In genomic region chr10:132962623-132963429, GRCh38 we compare ENCODE assay signal across 8 cellular contexts. TPM values are rescaled to one million over a fixed set of nuclear protein-coding genes. Genes with fewer than 3 reads are reported as not detected.
DNase-seq lines count a peak whose midpoint lies in the region; ATAC-seq, FAIRE-seq and TF ChIP-seq lines count a peak whose summit lies in the region.

No MANE protein-coding gene starts in this region.

- H3K27me3 ChIP-seq in A673 (replicated peaks; ENCODE audit: insufficient read depth, low read depth, low read length, poor library complexity) (peaks cover 39% of the 10 kb centered on the region), endothelial cell of umbilical vein (ENCODE audit: control insufficient read depth in 2 of 2, insufficient read depth in 2 of 2, low read length in 2 of 2) (peaks cover 2% of the 10 kb centered on the region in 2 experiments), ovary (no peaks in the 10 kb centered on the region), SJCRH30 (no peaks in the 10 kb centered on the region)

- ATAC-seq in GM19452 (IDR thresholded peaks at IDR 0.05; ENCODE audit: unreplicated experiment), result peak; percentile 50

- H3K4me2 ChIP-seq in endothelial cell of umbilical vein (ENCODE audit: insufficient read depth, low read length), result peak overlapping the region; percentile 78

- 22 to 23% (median 23%) methylated on average over 11 of the region's 11 CpGs for WGBS in ovary, 3 donors

- H3K9me1 ChIP-seq in endothelial cell of umbilical vein (replicated peaks; ENCODE audit: control insufficient read depth, extremely low read depth, insufficient read depth, low read length), result no peaks in the 10 kb centered on the region

- intact Hi-C loops in A673 (cut with micrococcal nuclease; ENCODE audit: unreplicated experiment), result no loop called here
- intact Hi-C loops in endothelial cell of umbilical vein (cut with micrococcal nuclease), result loop anchor here (1.0 kb wide), 1 partner anchor 21 kb away; the partner anchor contains the start of gene CFAP46
- intact Hi-C loops in ovary (cut with DNase I), result no loop called here

- in situ Hi-C loops in G401 (cut with HindIII; ENCODE audit: low sequenced_read_pairs), result no loop called here

- no TSS peak for BruUV-seq in A673 (replicated peaks; lab: Mats Ljungman, UMichigan)
- BruUV-seq in endothelial cell of umbilical vein (replicated peaks; lab: Mats Ljungman, UMichigan), result no TSS peak

- no peaks in the 10 kb centered on the region for H3K79me2 ChIP-seq in endothelial cell of umbilical vein (ENCODE audit: control insufficient read depth, insufficient read depth, low read length)

- H3K4me1 ChIP-seq in A673 (ENCODE audit: insufficient read depth, low read length, poor library complexity, severe bottlenecking) (no peaks in the 10 kb centered on the region), endothelial cell of umbilical vein (ENCODE audit: control insufficient read depth, extremely low read depth, insufficient read depth, low read length) (no peaks in the 10 kb centered on the region), ovary (ENCODE audit: insufficient read depth) (no peaks in the 10 kb centered on the region), SJCRH30 (no peaks in the 10 kb centered on the region)

- peak; percentile 33 for FAIRE-seq in endothelial cell of umbilical vein (lab: Jason Lieb, UNC)

- H2AFZ ChIP-seq in endothelial cell of umbilical vein (ENCODE audit: low read depth, low read length), result peak overlapping the region; percentile 74

- H4K20me1 ChIP-seq in endothelial cell of umbilical vein (replicated peaks; ENCODE audit: control insufficient read depth, extremely low read depth, insufficient read depth, low read length), result no peaks in the 10 kb centered on the region

- dilution Hi-C loops in endothelial cell of umbilical vein (cut with MboI; ENCODE audit: extremely low pct_ligation_motif_present, low sequenced_read_pairs), result no loop called here

- no peak for TF ChIP-seq CTCF in A673 (conservative IDR thresholded peaks at IDR 0.05; ENCODE audit: low read depth, low read length)
- no peak for TF ChIP-seq CTCF in endothelial cell of umbilical vein (IDR thresholded peaks at IDR 0.05; ENCODE audit: extremely low read depth in 1 of 2, insufficient read depth in 1 of 2, low read depth in 1 of 2, low read length in 2 of 2)
- TF ChIP-seq CTCF in ovary (IDR thresholded peaks at IDR 0.05), result no peak

- H3K4me3 ChIP-seq in A673 (ENCODE audit: low read depth, low read length, poor library complexity, severe bottlenecking) (peak overlapping the region; percentile 41), endothelial cell of umbilical vein (replicated peaks in 1 of 3; ENCODE audit: insufficient read depth in 1 of 3, low read depth in 1 of 3, low read length in 3 of 3) (peak overlapping the region; percentile 49 to 64 (median 62)), ovary (peak overlapping the region; percentile 45), SJCRH30 (no peak overlapping the region)
- H3K4me3 ChIP-seq in Jurkat, Clone E6-1 (ENCODE audit: low read length), result peak overlapping the region; percentile 15; the same call in 1 of the 2 replicates

- peak overlapping the region; percentile 33 for H3K9ac ChIP-seq in endothelial cell of umbilical vein (replicated peaks; ENCODE audit: extremely low read depth, insufficient read depth, low read length)

- no peak overlapping the region for H3K27ac ChIP-seq in A673 (ENCODE audit: low read depth, low read length, poor library complexity, severe bottlenecking)
- H3K27ac ChIP-seq in endothelial cell of umbilical vein (ENCODE audit: insufficient read depth, low read depth, low read length), result no peak overlapping the region
- H3K27ac ChIP-seq in ovary, result no peak overlapping the region
- no peak overlapping the region for H3K27ac ChIP-seq in SJCRH30

- no peak for TF ChIP-seq EP300 in ovary (IDR thresholded peaks at IDR 0.05)

- no peak for DNase-seq in A673 (ENCODE audit: low spot score)
- no peak for DNase-seq in Jurkat, Clone E6-1 (ENCODE audit: low read depth, low spot score)
- no peak for DNase-seq in endothelial cell of umbilical vein (ENCODE audit: low read depth, low spot score)
- no peak for DNase-seq in ovary
- no peak for DNase-seq in G401 (ENCODE audit: low spot score)
- no peak for DNase-seq in inferior parietal cortex (ENCODE audit: extremely low spot score)
- no peak for DNase-seq in SJCRH30

- TF ChIP-seq POLR2A in endothelial cell of umbilical vein (IDR thresholded peaks at IDR 0.05; ENCODE audit: low read depth, low read length) (no peak), ovary (IDR thresholded peaks at IDR 0.05) (no peak)

- CTCF ChIA-PET in A673 (lab: Charles Lee) (no interaction called here), endothelial cell of umbilical vein (lab: Charles Lee) (interaction anchor here (1.2 to 2.1 kb wide), 6 partner anchors 16 to 423 kb away, joined by 3 to 7 read pairs (median 4); partner anchors contain the start of gene CFAP46)

- H3K36me3 ChIP-seq in A673 (ENCODE audit: insufficient read depth, low read length, poor library complexity, severe bottlenecking) (no peaks in the 10 kb centered on the region), endothelial cell of umbilical vein (ENCODE audit: control insufficient read depth in 2 of 2, extremely low read depth in 1 of 2, insufficient read depth in 2 of 2, low read length in 2 of 2) (no peaks in the 10 kb centered on the region), ovary (no peaks in the 10 kb centered on the region), SJCRH30 (no peaks in the 10 kb centered on the region)

- H3K9me3 ChIP-seq in A673 (ENCODE audit: low read depth, low read length, poor library complexity, severe bottlenecking) (no peaks in the 10 kb centered on the region), endothelial cell of umbilical vein (replicated peaks; ENCODE audit: control insufficient read depth, insufficient read depth, low read length) (no peaks in the 10 kb centered on the region), ovary (no peaks in the 10 kb centered on the region), SJCRH30 (replicated peaks) (no peaks in the 10 kb centered on the region)

- POLR2A ChIA-PET in A673 (lab: Charles Lee; ENCODE audit: low non-redundant PET), result no interaction called here
- POLR2A ChIA-PET in endothelial cell of umbilical vein (lab: Charles Lee), result no interaction called here

TF ChIP-seq in endothelial cell of umbilical vein, 7 proteins besides CTCF, POLR2A, EP300 and RAD21:
- TF ChIP-seq MYC (IDR thresholded peaks at IDR 0.05; ENCODE audit: low read depth, low read length) (no peak), FOS (IDR thresholded peaks at IDR 0.05; ENCODE audit: borderline replicate concordance, insufficient read depth, low read length) (no peak)
TF ChIP-seq in endothelial cell of umbilical vein: peak in this region for 0.

RNA-seq across cellular contexts. Expression of gene CFAP46, which starts 20.5 kb away (rescaled TPM):
- total RNA-seq in A673 (2021) (1.3 and 1.9 TPM in 2 replicates), endothelial cell of umbilical vein (0.75 and 1.1 TPM in 2 replicates), ovary (10 to 100 TPM in 1 of 7 donors, 1 to 10 TPM in 4, under 1 TPM in 1, not detected in 1; 0.56 to 22.4 (median 1.9) TPM)
- not detected for polyA plus RNA-seq in Jurkat, Clone E6-1 (2012; ENCODE audit: insufficient read depth, insufficient read length)
- polyA plus RNA-seq in endothelial cell of umbilical vein (0.88 and 0.98 TPM in 2 replicates), ovary (under 1 TPM; 0.50 to 0.68 TPM)
- polyA plus RNA-seq in endothelial cell of umbilical vein (2011; cell fraction: cytosol; rRNA removed), result 1.2 TPM in 2 replicates
- polyA plus RNA-seq in endothelial cell of umbilical vein (2011; cell fraction: nucleus; rRNA removed), result 0.98 and 1.1 TPM in 2 replicates
- polyA plus RNA-seq in endothelial cell of umbilical vein (2012), result 1.4 and 1.6 TPM in 2 replicates
- 0.56 and 0.85 TPM in 2 replicates for polyA minus RNA-seq in endothelial cell of umbilical vein
- polyA minus RNA-seq in endothelial cell of umbilical vein (2011; cell fraction: cytosol; rRNA and poly(A)+ RNA removed), result not detected
- 0.38 and 0.72 TPM in 2 replicates for polyA minus RNA-seq in endothelial cell of umbilical vein (2011; cell fraction: nucleus; rRNA and poly(A)+ RNA removed)
- 6.2 and 11.3 TPM in 2 replicates for total RNA-seq in G401 (2014; rRNA removed; shearing (Covaris generic))
- 1.1 and 1.7 TPM in 2 replicates for total RNA-seq in SJCRH30 (2014; rRNA removed; shearing (Covaris generic))
